In the genomic region with DNA sequence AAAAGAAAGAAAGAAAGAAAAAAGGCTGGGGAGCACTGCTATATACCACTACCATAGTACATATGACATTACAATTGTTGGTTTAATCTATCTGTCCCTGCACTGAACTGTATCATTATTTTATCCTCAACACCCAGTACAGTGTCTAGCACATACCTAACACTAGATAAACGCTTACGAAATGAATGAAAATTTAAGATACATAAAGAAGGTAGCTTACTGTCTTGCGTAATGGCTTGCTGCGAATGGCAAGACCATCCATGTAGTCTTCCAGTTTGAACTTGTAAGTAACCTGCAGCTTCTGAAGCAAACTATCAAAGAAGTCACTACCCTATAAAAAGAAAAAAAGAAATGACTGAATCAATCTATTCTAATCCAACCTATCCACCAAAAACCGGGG, we compare ENCODE assay signal across 20 cellular contexts. TPM values are rescaled to one million over a fixed set of nuclear protein-coding genes. Genes with fewer than 3 reads are reported as not detected.
A peak's percentile ranks its signal among the peaks of the same experiment; 100 is the strongest.
DNase-seq lines count a peak whose midpoint lies in the region; ATAC-seq and TF ChIP-seq lines count a peak whose summit lies in the region.
"Had no signal": no experiment of that assay in that cellular context is flagged by ENCODE, and none has a peak within 500 bp of the region (broad histone marks: within the 10 kb centered on the region; RNA-seq: fewer than 3 reads in every experiment).

No MANE protein-coding gene starts in this region.

- no peak overlapping the region for H3K4ac ChIP-seq in IMR-90 (ENCODE audit: low read depth, low read length)

- H3K36me3 ChIP-seq in IMR-90 (ENCODE audit: control insufficient read depth, insufficient read depth, low read length) (peaks cover 39% of the 10 kb centered on the region), endodermal cell (ENCODE audit: control insufficient read depth, insufficient read depth, low read length) (peaks cover 92% of the 10 kb centered on the region)

- no peak overlapping the region for H3K4me3 Mint-ChIP-seq in activated CD4-positive, alpha-beta T cell treated with anti-CD3 and anti-CD28 coated beads for 36 hours
- H3K4me3 Mint-ChIP-seq in endodermal cell = no peak overlapping the region
- H3K4me3 Mint-ChIP-seq: B cell; CD4-positive, CD25-positive, alpha-beta regulatory T cell; CD8-positive, alpha-beta T cell had no signal

- ATAC-seq in activated CD4-positive, alpha-beta T cell treated with anti-CD3 and anti-CD28 coated beads for 36 hours = no peak
- ATAC-seq in IMR-90 (ENCODE audit: low read depth) = no peak
- no peak for ATAC-seq in HG02798 (IDR thresholded peaks at IDR 0.05; ENCODE audit: poor library complexity, unreplicated experiment)
- ATAC-seq in GM19351 (IDR thresholded peaks at IDR 0.05; ENCODE audit: unreplicated experiment) = no peak
- ATAC-seq: CD8-positive, alpha-beta T cell had no signal

- WGBS in IMR-90 (ENCODE audit: extremely low coverage in 2 of 2, insufficient read length in 1 of 2), 2 experiments = 100% methylated on average over 1 of the region's 5 CpGs; no CpG with 5 or more reads in 1 of the 2 experiments
- WGBS in endodermal cell (ENCODE audit: insufficient coverage in 1 of 2, insufficient read length in 1 of 2), 2 experiments = 97 to 100% methylated on average over 3 to 5 of the region's 5 CpGs

- H3K9ac ChIP-seq in IMR-90 (ENCODE audit: low read depth, low read length) = no peak overlapping the region
- H3K9ac ChIP-seq in endodermal cell (ENCODE audit: extremely low read depth, low read length, poor library complexity, severe bottlenecking) = no peak overlapping the region
- H3K9ac ChIP-seq: BLaER1, GM23248 had no signal

- no peaks in the 10 kb centered on the region for H3K27me3 Mint-ChIP-seq in activated CD4-positive, alpha-beta T cell treated with anti-CD3 and anti-CD28 coated beads for 36 hours
- no peaks in the 10 kb centered on the region for H3K27me3 Mint-ChIP-seq in endodermal cell (ENCODE audit: insufficient read depth)
- H3K27me3 Mint-ChIP-seq: B cell had no signal

- H2BK120ac ChIP-seq in IMR-90 (ENCODE audit: low read depth, low read length) = no peak overlapping the region

- no peak overlapping the region for H3K18ac ChIP-seq in IMR-90 (ENCODE audit: low read depth, low read length)

- H4K91ac ChIP-seq in IMR-90 (ENCODE audit: insufficient read depth, low read depth, low read length) = no peak overlapping the region

- TF ChIP-seq CTCF in IMR-90 (conservative IDR thresholded peaks at IDR 0.05; ENCODE audit: low read depth, low read length) (no peak), endodermal cell (conservative IDR thresholded peaks at IDR 0.05) (no peak)

- H3K23ac ChIP-seq in IMR-90 (ENCODE audit: low read depth, low read length) = no peak overlapping the region

- peaks cover 3% of the 10 kb centered on the region; the same call in 1 of the 2 replicates for H3K4me1 ChIP-seq in IMR-90 (ENCODE audit: control insufficient read depth, insufficient read depth, low read length)
- H3K4me1 ChIP-seq in endodermal cell (ENCODE audit: control insufficient read depth, insufficient read depth, low read length) = peaks cover 13% of the 10 kb centered on the region
- H3K4me1 ChIP-seq: Caco-2 had no signal

- no peak for TF ChIP-seq POLR2A in IMR-90 (IDR thresholded peaks at IDR 0.05; ENCODE audit: low read depth, low read length)

- intact Hi-C loops in activated CD4-positive, alpha-beta T cell treated with anti-CD3 and anti-CD28 coated beads for 36 hours (cut with DNase I, micrococcal nuclease) = no loop called here
- intact Hi-C loops in IMR-90 (cut with micrococcal nuclease) = no loop called here

- H2AK5ac ChIP-seq in IMR-90 (ENCODE audit: low read depth, low read length) = no peak overlapping the region

- DNase-seq in activated CD4-positive, alpha-beta T cell treated with anti-CD3 and anti-CD28 coated beads for 36 hours = no peak
- no peak for DNase-seq in activated CD4-positive, alpha-beta T cell treated with anti-CD3 and anti-CD28 coated beads for 4 hours
- DNase-seq in IMR-90 (no peak), amniotic epithelial cell (ENCODE audit: low read depth) (peak; percentile 21), endodermal cell (no peak), NOMO-1 treated with DMSO at 0.1 percent for 48 hours (lab: John Stamatoyannopoulos, UW; ENCODE audit: unreplicated experiment) (no peak)
- DNase-seq: Caco-2; CD4-positive, CD25-positive, alpha-beta regulatory T cell; CD8-positive, alpha-beta T cell; DMS153; DND-41; GM23248; H7; HCEC 1CT had no signal

- peaks cover 20 to 86% of the 10 kb centered on the region in 2 experiments for H3K79me1 ChIP-seq in IMR-90 (ENCODE audit: low read depth in 1 of 2, low read length in 2 of 2)

- H3K9me3 ChIP-seq in IMR-90 (ENCODE audit: control insufficient read depth, insufficient read depth, low read length) = no peaks in the 10 kb centered on the region
- H3K9me3 ChIP-seq in endodermal cell (ENCODE audit: control insufficient read depth, low read length) = no peaks in the 10 kb centered on the region
- H3K9me3 ChIP-seq: BLaER1, Caco-2 had no signal

- H2BK5ac ChIP-seq in IMR-90 (ENCODE audit: low read depth, low read length, poor library complexity, severe bottlenecking) = no peak overlapping the region

- H3K27ac ChIP-seq in IMR-90 (ENCODE audit: insufficient read depth, low read length) = no peak overlapping the region
- H3K27ac ChIP-seq in endodermal cell (ENCODE audit: low read depth, low read length) = no peak overlapping the region
- H3K27ac ChIP-seq: 22Rv1, BLaER1, C4-2B, GM23248 had no signal

- no peak overlapping the region for H3K14ac ChIP-seq in IMR-90 (replicated peaks; ENCODE audit: low read depth, low read length)

- H3K27ac Mint-ChIP-seq in activated CD4-positive, alpha-beta T cell treated with anti-CD3 and anti-CD28 coated beads for 36 hours = peak overlapping the region; percentile 9
- no peak overlapping the region for H3K27ac Mint-ChIP-seq in endodermal cell
- H3K27ac Mint-ChIP-seq: B cell; CD4-positive, CD25-positive, alpha-beta regulatory T cell; CD8-positive, alpha-beta T cell had no signal

- H2BK15ac ChIP-seq in IMR-90 (ENCODE audit: low read depth, low read length) = no peak overlapping the region

- H3K9me3 Mint-ChIP-seq in activated CD4-positive, alpha-beta T cell treated with anti-CD3 and anti-CD28 coated beads for 36 hours (ENCODE audit: low read depth) = no peaks in the 10 kb centered on the region
- no peaks in the 10 kb centered on the region for H3K9me3 Mint-ChIP-seq in endodermal cell
- H3K9me3 Mint-ChIP-seq: CD4-positive, CD25-positive, alpha-beta regulatory T cell; CD8-positive, alpha-beta T cell had no signal

- dilution Hi-C loops in IMR-90 (cut with HindIII; ENCODE audit: low sequenced_read_pairs, unreplicated experiment) = no loop called here

- CTCF ChIA-PET in activated CD4-positive, alpha-beta T cell treated with anti-CD3 and anti-CD28 coated beads for 36 hours (lab: Charles Lee) = interaction anchor here (0.7 to 2.5 kb wide), 3 partner anchors 36 to 242 kb away, joined by 3 to 6 read pairs (median 5); partner anchors contain the start of gene HIC1
- CTCF ChIA-PET in IMR-90 (lab: Yijun Ruan, JAX) = no interaction called here

- H3K27me3 ChIP-seq in IMR-90 (ENCODE audit: control insufficient read depth, insufficient read depth, low read length) (no peaks in the 10 kb centered on the region), endodermal cell (ENCODE audit: control insufficient read depth, insufficient read depth, low read length, poor library complexity, severe bottlenecking) (no peaks in the 10 kb centered on the region)
- H3K27me3 ChIP-seq: BLaER1 had no signal

- peaks cover 62% of the 10 kb centered on the region for H3K36me3 Mint-ChIP-seq in activated CD4-positive, alpha-beta T cell treated with anti-CD3 and anti-CD28 coated beads for 36 hours (ENCODE audit: low read depth)
- peaks cover 84% of the 10 kb centered on the region for H3K36me3 Mint-ChIP-seq in endodermal cell (ENCODE audit: low read depth)

- H3K4me2 ChIP-seq in IMR-90 (ENCODE audit: low read depth, low read length) = no peak overlapping the region
- H3K4me2 ChIP-seq: BLaER1 had no signal

- H3K4me1 Mint-ChIP-seq in activated CD4-positive, alpha-beta T cell treated with anti-CD3 and anti-CD28 coated beads for 36 hours = peaks cover 60% of the 10 kb centered on the region
- peaks cover 50% of the 10 kb centered on the region for H3K4me1 Mint-ChIP-seq in endodermal cell

- no peak for TF ChIP-seq RAD21 in IMR-90 (IDR thresholded peaks at IDR 0.05; ENCODE audit: low read length)

- in situ Hi-C loops in IMR-90 (cut with MboI; ENCODE audit: low sequenced_read_pairs) = no loop called here

- H2AFZ ChIP-seq in IMR-90 (replicated peaks; ENCODE audit: low read length, poor library complexity) = no peak overlapping the region
- H2AFZ ChIP-seq: GM23248 had no signal

- peaks cover 16% of the 10 kb centered on the region; the same call in 1 of the 2 replicates for H4K20me1 ChIP-seq in IMR-90 (ENCODE audit: insufficient read depth, low read length)

- no peak overlapping the region for H3K4me3 ChIP-seq in IMR-90 (ENCODE audit: insufficient read depth, low read depth, low read length)
- peak overlapping the region; percentile 59 for H3K4me3 ChIP-seq in endodermal cell (ENCODE audit: low read length)
- H3K4me3 ChIP-seq: BLaER1, GM23248 had no signal

- POLR2A ChIA-PET in activated CD4-positive, alpha-beta T cell treated with anti-CD3 and anti-CD28 coated beads for 36 hours (lab: Charles Lee) = no interaction called here
- POLR2A ChIA-PET in IMR-90 (lab: Charles Lee; ENCODE audit: unreplicated experiment) = no interaction called here

- H4K5ac ChIP-seq in IMR-90 (ENCODE audit: low read depth, low read length) = no peak overlapping the region

- no peak overlapping the region for H3K56ac ChIP-seq in IMR-90 (ENCODE audit: extremely low read depth, insufficient read depth, low read length)

- no peak overlapping the region for H2AK9ac ChIP-seq in IMR-90 (replicated peaks; ENCODE audit: low read depth, low read length, poor library complexity)

- BruUV-seq in IMR-90 (replicated peaks; lab: Mats Ljungman, UMichigan) = no TSS peak

- no peak overlapping the region for H2BK20ac ChIP-seq in IMR-90 (ENCODE audit: low read depth, low read length)

- no peak overlapping the region for H4K8ac ChIP-seq in IMR-90 (ENCODE audit: low read depth in 2 of 2, low read length in 2 of 2)

- peaks cover 4% of the 10 kb centered on the region; the same call in 1 of the 2 replicates for H3K9me1 ChIP-seq in IMR-90 (ENCODE audit: insufficient read depth, low read length)

RNA-seq across cellular contexts. Expression of gene SMG6, which starts 6.6 kb away (rescaled TPM):
- total RNA-seq in activated CD4-positive, alpha-beta T cell treated with anti-CD3 and anti-CD28 coated beads for 36 hours = 10 to 100 TPM; 28.5 to 31.4 TPM
- total RNA-seq in IMR-90 (2012; rRNA removed) (16.3 and 18.9 TPM in 2 replicates), endodermal cell (10 to 100 TPM; 44.3 to 56.7 TPM)
- 23.5 and 30.3 TPM in 2 replicates for polyA plus RNA-seq in IMR-90 (2012; rRNA removed)
- polyA plus RNA-seq in IMR-90 (2012; cell fraction: cytosol; rRNA removed) = 17.7 and 31.5 TPM in 2 replicates
- polyA plus RNA-seq in IMR-90 (2012; cell fraction: nucleus; rRNA removed; ENCODE audit: low replicate concordance) = 32.6 and 45.9 TPM in 2 replicates
- 30.3 TPM for polyA plus RNA-seq in endodermal cell (2013, experiment 1 of 2)
- polyA plus RNA-seq in endodermal cell (2013, experiment 2 of 2) = 26.0 TPM

RNA-seq across cellular contexts. Expression of gene SRR, which starts 6.7 kb away (rescaled TPM):
- 10 to 100 TPM; 15.4 to 18.3 TPM for total RNA-seq in activated CD4-positive, alpha-beta T cell treated with anti-CD3 and anti-CD28 coated beads for 36 hours
- 38.0 and 52.7 TPM in 2 replicates for total RNA-seq in IMR-90 (2012; rRNA removed)
- 13.1 and 14.5 TPM in 2 replicates for polyA plus RNA-seq in IMR-90 (2012; rRNA removed)
- 11.2 and 12.0 TPM in 2 replicates for polyA plus RNA-seq in IMR-90 (2012; cell fraction: cytosol; rRNA removed)
- 2.8 and 8.8 TPM in 2 replicates for polyA plus RNA-seq in IMR-90 (2012; cell fraction: nucleus; rRNA removed; ENCODE audit: low replicate concordance)
- 10 to 100 TPM; 10.2 to 38.0 TPM for total RNA-seq in endodermal cell
- polyA plus RNA-seq in endodermal cell (2013, experiment 1 of 2) = 28.8 TPM
- polyA plus RNA-seq in endodermal cell (2013, experiment 2 of 2) = 28.2 TPM

RNA-seq across cellular contexts. Expression of gene TSR1, which starts 39.2 kb away (rescaled TPM):
- total RNA-seq in activated CD4-positive, alpha-beta T cell treated with anti-CD3 and anti-CD28 coated beads for 36 hours = 10 to 100 TPM; 59.3 to 77.0 TPM
- 72.6 and 79.2 TPM in 2 replicates for total RNA-seq in IMR-90 (2012; rRNA removed)
- polyA plus RNA-seq in IMR-90 (2012; rRNA removed) = 21.0 and 22.6 TPM in 2 replicates
- polyA plus RNA-seq in IMR-90 (2012; cell fraction: cytosol; rRNA removed) = 7.4 and 11.3 TPM in 2 replicates
- polyA plus RNA-seq in IMR-90 (2012; cell fraction: nucleus; rRNA removed; ENCODE audit: low replicate concordance) = 17.2 and 31.2 TPM in 2 replicates
- total RNA-seq in endodermal cell = 10 to 100 TPM; 40.1 to 43.3 TPM
- polyA plus RNA-seq in endodermal cell (2013, experiment 1 of 2) = 37.0 TPM
- 38.7 TPM for polyA plus RNA-seq in endodermal cell (2013, experiment 2 of 2)

RNA-seq across cellular contexts. Expression of gene SGSM2, which starts 40.3 kb away (rescaled TPM):
- total RNA-seq in activated CD4-positive, alpha-beta T cell treated with anti-CD3 and anti-CD28 coated beads for 36 hours = 10 to 100 TPM; 21.4 to 28.0 TPM
- total RNA-seq in IMR-90 (2012; rRNA removed) = 12.2 and 13.6 TPM in 2 replicates
- polyA plus RNA-seq in IMR-90 (2012; rRNA removed) = 79.6 and 81.2 TPM in 2 replicates
- 30.9 and 35.6 TPM in 2 replicates for polyA plus RNA-seq in IMR-90 (2012; cell fraction: cytosol; rRNA removed)
- polyA plus RNA-seq in IMR-90 (2012; cell fraction: nucleus; rRNA removed; ENCODE audit: low replicate concordance) = 390 and 704 TPM in 2 replicates
- total RNA-seq in endodermal cell = 10 to 100 TPM; 62.5 to 77.3 TPM
- polyA plus RNA-seq in endodermal cell (2013, experiment 1 of 2) = 80.3 TPM
- polyA plus RNA-seq in endodermal cell (2013, experiment 2 of 2) = 69.3 TPM
